In the genomic region with DNA sequence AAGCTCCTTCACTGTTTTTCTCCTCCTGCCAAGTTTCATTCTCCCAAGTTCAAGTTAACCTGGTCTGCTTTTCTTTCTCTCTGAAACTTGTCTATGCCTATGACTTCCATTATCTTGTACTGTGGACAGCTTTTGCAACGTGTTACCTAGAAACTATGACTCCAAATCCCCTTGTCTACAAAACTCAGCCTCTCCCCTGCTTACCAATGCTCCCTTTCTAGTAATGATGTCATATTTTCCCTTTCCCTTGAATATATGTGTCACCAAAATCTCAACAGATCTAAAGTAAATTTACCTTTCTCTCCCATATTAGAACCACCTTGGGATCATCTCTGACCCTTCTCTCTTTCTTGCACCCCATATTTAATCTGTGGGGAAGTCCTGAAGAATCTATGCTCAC, we compare ENCODE assay signal across 21 cellular contexts. TPM values are rescaled to one million over a fixed set of nuclear protein-coding genes. Genes with fewer than 3 reads are reported as not detected.
DNase-seq lines count a peak whose midpoint lies in the region; ATAC-seq, FAIRE-seq and TF ChIP-seq lines count a peak whose summit lies in the region.
"Had no signal": no experiment of that assay in that cellular context is flagged by ENCODE, and none has a peak within 500 bp of the region (broad histone marks: within the 10 kb centered on the region; RNA-seq: fewer than 3 reads in every experiment).

No MANE protein-coding gene starts in this region.

- no peak for ATAC-seq in HepG2
- no peak for ATAC-seq in right lobe of liver
- ATAC-seq in esophagus mucosa: peak; percentile 53
- no peak for ATAC-seq in HG03139 (IDR thresholded peaks at IDR 0.05; ENCODE audit: unreplicated experiment)
- ATAC-seq in HG03025 (IDR thresholded peaks at IDR 0.05; ENCODE audit: low FRiP score, unreplicated experiment): no peak
- ATAC-seq in GM19452 (IDR thresholded peaks at IDR 0.05; ENCODE audit: unreplicated experiment): no peak
- ATAC-seq: HCT116 had no signal

- no peak overlapping the region for H3K9ac ChIP-seq in HepG2 (ENCODE audit: insufficient read depth, low read depth, low read length)
- H3K9ac ChIP-seq: GM23248 had no signal

- WGBS in HepG2 (ENCODE audit: low lambda C conversion rate): 2% methylated on average over 1 of the region's 1 CpG
- 40% methylated on average over 1 of the region's 1 CpG for WGBS in right lobe of liver (ENCODE audit: insufficient coverage, low coverage, low lambda C conversion rate, missing lambda C conversion rate)

- no peaks in the 10 kb centered on the region for H3K79me2 ChIP-seq in HepG2 (ENCODE audit: insufficient read depth, low read length)

- H3K36me3 Mint-ChIP-seq in activated CD4-positive, alpha-beta T cell treated with anti-CD3 and anti-CD28 coated beads, Interleukin-2, amount 10 ng/mL, durations not matched to agents 24 days and 14 days (ENCODE audit: low read depth): no peaks in the 10 kb centered on the region
- H3K36me3 Mint-ChIP-seq: CD4-positive, CD25-positive, alpha-beta regulatory T cell had no signal

- H3K4me3 Mint-ChIP-seq in activated CD4-positive, alpha-beta T cell treated with anti-CD3 and anti-CD28 coated beads, Interleukin-2, amount 10 ng/mL, durations not matched to agents 24 days and 14 days: no peak overlapping the region
- H3K4me3 Mint-ChIP-seq: CD4-positive, CD25-positive, alpha-beta regulatory T cell had no signal

- intact Hi-C loops in activated CD4-positive, alpha-beta T cell treated with anti-CD3 and anti-CD28 coated beads, Interleukin-2, amount 10 ng/mL, durations not matched to agents 24 days and 14 days (cut with micrococcal nuclease): loop anchor here (2.0 kb wide), 1 partner anchor 13 kb away; no protein-coding TSS in a partner anchor
- intact Hi-C loops in HepG2 (cut with micrococcal nuclease; ENCODE audit: unreplicated experiment) (no loop called here), right lobe of liver (cut with DNase I) (no loop called here)

- H3K36me3 ChIP-seq in HepG2 (replicated peaks in 1 of 2; ENCODE audit: control insufficient read depth in 1 of 2, insufficient read depth in 2 of 2, low read length in 2 of 2) (no peaks in the 10 kb centered on the region), right lobe of liver (no peaks in the 10 kb centered on the region)
- H3K36me3 ChIP-seq: BE2C had no signal

- H3K9me3 ChIP-seq in HepG2 (ENCODE audit: low read length) (no peaks in the 10 kb centered on the region), right lobe of liver (no peaks in the 10 kb centered on the region)
- H3K9me3 ChIP-seq: BE2C had no signal

- H3K9me3 Mint-ChIP-seq in activated CD4-positive, alpha-beta T cell treated with anti-CD3 and anti-CD28 coated beads, Interleukin-2, amount 10 ng/mL, durations not matched to agents 24 days and 14 days: no peaks in the 10 kb centered on the region

- TF ChIP-seq EP300 in HepG2 (IDR thresholded peaks at IDR 0.05; ENCODE audit: low read depth in 2 of 2, low read length in 2 of 2) (no peak), HepG2 (CRISPR knock-in tag; IDR thresholded peaks at IDR 0.05; ENCODE audit: borderline replicate concordance) (no peak)

- H3K4me1 ChIP-seq in HepG2 (ENCODE audit: insufficient read depth, low read length) (peaks cover 34% of the 10 kb centered on the region), right lobe of liver (no peaks in the 10 kb centered on the region)

- CTCF ChIA-PET in HepG2 (lab: Yijun Ruan, JAX; ENCODE audit: low intra/inter-chr PET ratio, low total read pairs): no interaction called here

- H3K27me3 Mint-ChIP-seq in activated CD4-positive, alpha-beta T cell treated with anti-CD3 and anti-CD28 coated beads, Interleukin-2, amount 10 ng/mL, durations not matched to agents 24 days and 14 days: peaks cover 7% of the 10 kb centered on the region

- DNase-seq in activated CD4-positive, alpha-beta T cell treated with anti-CD3 and anti-CD28 coated beads, Interleukin-2, amount 10 ng/mL, durations not matched to agents 24 days and 14 days: no peak
- DNase-seq in activated CD4-positive, alpha-beta T cell treated with anti-CD3 and anti-CD28 coated beads for 48 hours: no peak
- DNase-seq in HepG2 (ENCODE audit: low spot score) (no peak), right lobe of liver (no peak)
- DNase-seq: BE2C; CD4-positive, CD25-positive, alpha-beta regulatory T cell; COR-L47; DMS 273 treated with DMSO at 0.1 percent for 48 hours; GM23248; KBM-7; NCI-H1105; NCI-H1694; NCI-H2081 treated with DMSO at 0.1 percent for 48 hours; NK-92 treated with Interleukin-12 subunit alpha and Interleukin-12 subunit beta, amount 100 ng/mL, for 24 hours; Right ventricle myocardium superior had no signal

- H3K4me2 ChIP-seq in HepG2 (ENCODE audit: low read depth, low read length): no peak overlapping the region

- TF ChIP-seq CTCF in HepG2 (CRISPR knock-in tag; IDR thresholded peaks at IDR 0.05) (no peak), right lobe of liver (IDR thresholded peaks at IDR 0.05) (no peak)

- TF ChIP-seq RAD21 in HepG2 (CRISPR knock-in tag; IDR thresholded peaks at IDR 0.05): no peak

- no peaks in the 10 kb centered on the region for H4K20me1 ChIP-seq in HepG2 (ENCODE audit: insufficient read depth, low read length)

- no TSS peak for BruUV-seq in HepG2 (replicated peaks; lab: Mats Ljungman, UMichigan)

- POLR2A ChIA-PET in HepG2 (lab: Yijun Ruan, JAX): no interaction called here

- peaks cover 17% of the 10 kb centered on the region for H3K4me1 Mint-ChIP-seq in activated CD4-positive, alpha-beta T cell treated with anti-CD3 and anti-CD28 coated beads, Interleukin-2, amount 10 ng/mL, durations not matched to agents 24 days and 14 days

- in situ Hi-C loops in HepG2 (cut with HindIII; ENCODE audit: extremely low pct_ligation_motif_present, low pct_unique_long_range_greater_than_20kb): no loop called here

- no peak overlapping the region for H2AFZ ChIP-seq in HepG2 (ENCODE audit: low read length)
- H2AFZ ChIP-seq: GM23248 had no signal

- FAIRE-seq in HepG2 (lab: Jason Lieb, UNC): no peak
- FAIRE-seq: G401.6 had no signal

- H3K4me3 ChIP-seq in HepG2 (replicated peaks in 1 of 3; ENCODE audit: insufficient read depth in 1 of 3, low read depth in 2 of 3, low read length in 3 of 3): no peak overlapping the region
- no peak overlapping the region for H3K4me3 ChIP-seq in right lobe of liver
- H3K4me3 ChIP-seq: GM23248 had no signal

- TF ChIP-seq POLR2A in HepG2 (IDR thresholded peaks at IDR 0.05; ENCODE audit: insufficient read depth in 1 of 2, low read depth in 2 of 2, low read length in 2 of 2) (no peak), right lobe of liver (IDR thresholded peaks at IDR 0.05) (no peak)

- peak overlapping the region; percentile 76 for H3K27ac Mint-ChIP-seq in activated CD4-positive, alpha-beta T cell treated with anti-CD3 and anti-CD28 coated beads, Interleukin-2, amount 10 ng/mL, durations not matched to agents 24 days and 14 days
- H3K27ac Mint-ChIP-seq: CD4-positive, CD25-positive, alpha-beta regulatory T cell had no signal

- H3K27me3 ChIP-seq in HepG2 (ENCODE audit: control insufficient read depth in 1 of 2, insufficient read depth in 2 of 2, low read length in 2 of 2): no peaks in the 10 kb centered on the region; a peak in 1 of 5 replicates
- H3K27me3 ChIP-seq in right lobe of liver: no peaks in the 10 kb centered on the region
- H3K27me3 ChIP-seq: BE2C had no signal

- no peak overlapping the region for H3K27ac ChIP-seq in HepG2 (ENCODE audit: extremely low read length, insufficient read depth, low read length)
- no peak overlapping the region for H3K27ac ChIP-seq in right lobe of liver
- H3K27ac ChIP-seq: GM23248 had no signal

TF ChIP-seq in HepG2, 621 proteins besides CTCF, POLR2A, EP300 and RAD21 (continues in another document):
- TF ChIP-seq, protein P1, sequence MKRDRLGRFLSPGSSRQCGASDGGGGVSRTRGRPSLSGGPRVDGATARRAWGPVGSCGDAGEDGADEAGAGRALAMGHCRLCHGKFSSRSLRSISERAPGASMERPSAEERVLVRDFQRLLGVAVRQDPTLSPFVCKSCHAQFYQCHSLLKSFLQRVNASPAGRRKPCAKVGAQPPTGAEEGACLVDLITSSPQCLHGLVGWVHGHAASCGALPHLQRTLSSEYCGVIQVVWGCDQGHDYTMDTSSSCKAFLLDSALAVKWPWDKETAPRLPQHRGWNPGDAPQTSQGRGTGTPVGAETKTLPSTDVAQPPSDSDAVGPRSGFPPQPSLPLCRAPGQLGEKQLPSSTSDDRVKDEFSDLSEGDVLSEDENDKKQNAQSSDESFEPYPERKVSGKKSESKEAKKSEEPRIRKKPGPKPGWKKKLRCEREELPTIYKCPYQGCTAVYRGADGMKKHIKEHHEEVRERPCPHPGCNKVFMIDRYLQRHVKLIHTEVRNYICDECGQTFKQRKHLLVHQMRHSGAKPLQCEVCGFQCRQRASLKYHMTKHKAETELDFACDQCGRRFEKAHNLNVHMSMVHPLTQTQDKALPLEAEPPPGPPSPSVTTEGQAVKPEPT (CRISPR knock-in tag; IDR thresholded peaks at IDR 0.05; ENCODE audit: low read depth): no peak

RNA-seq across cellular contexts. Expression of a gene that starts 10.5 kb away (rescaled TPM):
- 75.2 and 76.6 TPM in 2 replicates for total RNA-seq in activated CD4-positive, alpha-beta T cell treated with anti-CD3 and anti-CD28 coated beads, Interleukin-2, amount 10 ng/mL, durations not matched to agents 24 days and 14 days
- total RNA-seq in HepG2 (2016; rRNA removed; fragmentation: Illumina TruSeq; extraction: Trizol) (12.2 and 22.4 TPM in 2 replicates), right lobe of liver (100 to 1,000 TPM; 136 to 392 (median 315) TPM), esophagus mucosa (49.1 TPM)
- total RNA-seq in HepG2 (2016; cell fraction: cytosol; rRNA removed; fragmentation: Illumina TruSeq; extraction: Trizol; ENCODE audit: low read depth): 15.9 and 19.0 TPM in 2 replicates
- 10.3 and 18.8 TPM in 2 replicates for total RNA-seq in HepG2 (2016; cell fraction: insoluble cytoplasmic fraction; rRNA removed; fragmentation: Illumina TruSeq; extraction: Trizol)
- 6.0 and 7.4 TPM in 2 replicates for total RNA-seq in HepG2 (2016; cell fraction: membrane; rRNA removed; fragmentation: Illumina TruSeq; extraction: Trizol)
- 23.2 and 26.5 TPM in 2 replicates for total RNA-seq in HepG2 (2016; cell fraction: nucleus; rRNA removed; fragmentation: Illumina TruSeq; extraction: Trizol)
- polyA plus RNA-seq in HepG2 (2011; rRNA removed): 14.8 and 16.9 TPM in 2 replicates
- polyA plus RNA-seq in HepG2 (2011; cell fraction: cytosol; rRNA removed): 11.8 and 13.6 TPM in 2 replicates
- 11.3 and 12.7 TPM in 2 replicates for polyA plus RNA-seq in HepG2 (2011; cell fraction: nucleus; rRNA removed)
- 11.9 and 13.1 TPM in 2 replicates for polyA plus RNA-seq in HepG2 (2012)
- 0.63 and 1.1 TPM in 2 replicates for polyA plus RNA-seq in HepG2 (2016; cell fraction: cytosol; fragmentation: Illumina TruSeq; extraction: Trizol; ENCODE audit: low read depth)
- polyA plus RNA-seq in HepG2 (2016; cell fraction: insoluble cytoplasmic fraction; fragmentation: Illumina TruSeq; extraction: Trizol; ENCODE audit: low read depth): 5.3 and 6.4 TPM in 2 replicates
- 0.93 and 1.0 TPM in 2 replicates for polyA plus RNA-seq in HepG2 (2016; cell fraction: membrane; fragmentation: Illumina TruSeq; extraction: Trizol; ENCODE audit: low read depth)
- 12.2 and 14.4 TPM in 2 replicates for polyA plus RNA-seq in HepG2 (2016; cell fraction: nucleus; fragmentation: Illumina TruSeq; extraction: Trizol; ENCODE audit: insufficient read depth, low read depth)
- 91.3 and 104 TPM in 2 replicates for polyA minus RNA-seq in HepG2 (2011; rRNA and poly(A)+ RNA removed; ENCODE audit: low replicate concordance)
- polyA minus RNA-seq in HepG2 (2011; cell fraction: cytosol; rRNA and poly(A)+ RNA removed): 14.3 and 22.4 TPM in 2 replicates
- 20.5 and 26.2 TPM in 2 replicates for polyA minus RNA-seq in HepG2 (2011; cell fraction: nucleus; rRNA and poly(A)+ RNA removed)
